Comparison of ENCODE assay signal across 26 cellular contexts in the genomic region with DNA sequence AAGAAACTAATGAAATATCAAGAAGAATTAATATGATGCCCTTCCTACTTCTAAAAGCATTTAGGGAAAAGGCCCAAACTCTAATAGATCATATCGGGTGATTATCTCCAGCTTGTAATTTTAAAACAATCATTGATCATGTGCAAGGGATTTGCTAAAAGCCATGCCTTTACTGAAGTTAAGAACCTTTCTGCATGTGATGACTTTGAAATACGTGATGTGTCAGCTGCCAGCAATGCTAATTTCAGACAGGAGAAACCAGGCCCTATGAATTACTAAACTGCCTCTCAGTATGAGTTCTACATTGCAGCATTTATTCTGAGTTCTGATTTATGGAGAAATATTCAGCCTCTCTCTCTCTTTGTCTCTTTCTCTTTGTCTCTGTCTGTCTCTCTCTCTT.
DNase-seq lines count a peak whose midpoint lies in the region; ATAC-seq, FAIRE-seq and TF ChIP-seq lines count a peak whose summit lies in the region.
"Had no signal": no experiment of that assay in that cellular context is flagged by ENCODE, and none has a peak within 500 bp of the region (broad histone marks: within the 10 kb centered on the region; RNA-seq: fewer than 3 reads in every experiment).

No MANE protein-coding gene starts in this region.

- H4K20me1 ChIP-seq in osteoblast (ENCODE audit: insufficient read depth, low read length) = no peaks in the 10 kb centered on the region
- H4K20me1 ChIP-seq: BLaER1 treated with 17β-estradiol and CSF1 and Interleukin-3, amounts not matched to agents 10 nM and 100 nM had no signal

- peaks cover 19% of the 10 kb centered on the region for H3K27me3 Mint-ChIP-seq in activated naive CD8-positive, alpha-beta T cell treated with anti-CD3 and anti-CD28 coated beads for 36 hours

- H3K9me3 ChIP-seq in osteoblast (ENCODE audit: low read depth, low read length) = no peaks in the 10 kb centered on the region
- H3K9me3 ChIP-seq in small intestine (ENCODE audit: control insufficient read depth, low read depth) = no peaks in the 10 kb centered on the region
- H3K9me3 ChIP-seq in lower lobe of right lung = peaks cover 4% of the 10 kb centered on the region

- TF ChIP-seq CTCF in osteoblast (IDR thresholded peaks at IDR 0.05; ENCODE audit: extremely low read depth, low read depth, low read length) = no peak
- no peak for TF ChIP-seq CTCF in lower lobe of right lung (IDR thresholded peaks at IDR 0.05)

- no peak overlapping the region for H3K4me2 ChIP-seq in osteoblast (ENCODE audit: insufficient read depth, low read length)
- H3K4me2 ChIP-seq: BLaER1 treated with 17β-estradiol and CSF1 and Interleukin-3, amounts not matched to agents 10 nM and 100 nM; PC-9 had no signal

- 81 to 90% (median 83%) methylated on average over 2 of the region's 2 CpGs for WGBS in small intestine, 3 donors

- no peak overlapping the region for H3K4me3 Mint-ChIP-seq in activated naive CD8-positive, alpha-beta T cell treated with anti-CD3 and anti-CD28 coated beads for 36 hours
- H3K4me3 Mint-ChIP-seq: CD4-positive, alpha-beta T cell had no signal

- H3K36me3 ChIP-seq in osteoblast (ENCODE audit: insufficient read depth, low read length) (no peaks in the 10 kb centered on the region), small intestine (ENCODE audit: control insufficient read depth in 2 of 2, insufficient read depth in 2 of 2, low read length in 2 of 2) (no peaks in the 10 kb centered on the region), lower lobe of right lung (no peaks in the 10 kb centered on the region)
- H3K36me3 ChIP-seq: BLaER1 treated with 17β-estradiol and CSF1 and Interleukin-3, amounts not matched to agents 10 nM and 100 nM; SJSA1 had no signal

- H3K27me3 ChIP-seq in osteoblast (ENCODE audit: insufficient read depth, low read length) (no peaks in the 10 kb centered on the region), small intestine (ENCODE audit: control insufficient read depth in 2 of 2, insufficient read depth in 2 of 2, low read length in 2 of 2) (no peaks in the 10 kb centered on the region), lower lobe of right lung (ENCODE audit: low read depth) (no peaks in the 10 kb centered on the region)
- H3K27me3 ChIP-seq: BLaER1 treated with 17β-estradiol and CSF1 and Interleukin-3, amounts not matched to agents 10 nM and 100 nM; SJSA1 had no signal

- H3K27ac ChIP-seq in epithelial cell of prostate (peak overlapping the region; percentile 72), osteoblast (ENCODE audit: low read depth, low read length) (no peak overlapping the region), small intestine (ENCODE audit: low read depth in 1 of 2, low read length in 1 of 2) (no peak overlapping the region), lower lobe of right lung (no peak overlapping the region)
- H3K27ac ChIP-seq: BLaER1 treated with 17β-estradiol and CSF1 and Interleukin-3, amounts not matched to agents 10 nM and 100 nM; HL-60; PC-9; SJSA1 had no signal

- peaks cover 7% of the 10 kb centered on the region for H3K9me3 Mint-ChIP-seq in activated naive CD8-positive, alpha-beta T cell treated with anti-CD3 and anti-CD28 coated beads for 36 hours

- H3K36me3 Mint-ChIP-seq in activated naive CD8-positive, alpha-beta T cell treated with anti-CD3 and anti-CD28 coated beads for 36 hours = no peaks in the 10 kb centered on the region

- DNase-seq in EH (ENCODE audit: low read depth) (peak; percentile 3), LHCN-M2 (ENCODE audit: low read depth) (peak; percentile 35), epithelial cell of prostate (ENCODE audit: low read depth, low spot score) (no peak), osteoblast (ENCODE audit: insufficient read length, low spot score, missing footprints) (no peak), small intestine (no peak), lower lobe of right lung (no peak)
- DNase-seq in activated naive CD8-positive, alpha-beta T cell treated with anti-CD3 and anti-CD28 coated beads for 36 hours = no peak
- DNase-seq: CD4-positive, alpha-beta T cell; HCEC 1CT; Karpas-422; NCI-H1105; NCI-H146; NCI-H1930; NCI-H2107; NCI-H446; NCI-H524 treated with DMSO at 0.1 percent for 48 hours; NCI-H774; PC-9; Right ventricle myocardium superior; RPMI8226 had no signal

- H3K27ac Mint-ChIP-seq in activated naive CD8-positive, alpha-beta T cell treated with anti-CD3 and anti-CD28 coated beads for 36 hours = no peak overlapping the region
- H3K27ac Mint-ChIP-seq: CD4-positive, alpha-beta T cell had no signal

- H3K4me1 Mint-ChIP-seq in activated naive CD8-positive, alpha-beta T cell treated with anti-CD3 and anti-CD28 coated beads for 36 hours = no peaks in the 10 kb centered on the region

- H3K4me3 ChIP-seq in osteoblast (ENCODE audit: insufficient read depth, low read length) = no peak overlapping the region
- no peak overlapping the region for H3K4me3 ChIP-seq in small intestine (ENCODE audit: low read depth in 1 of 2, low read length in 2 of 2)
- no peak overlapping the region for H3K4me3 ChIP-seq in lower lobe of right lung
- H3K4me3 ChIP-seq: BLaER1 treated with 17β-estradiol and CSF1 and Interleukin-3, amounts not matched to agents 10 nM and 100 nM; PC-9; SJSA1 had no signal

- H2AFZ ChIP-seq in osteoblast (ENCODE audit: low read length) = peak overlapping the region; percentile 56
- H2AFZ ChIP-seq: PC-9 had no signal

- peaks cover 6% of the 10 kb centered on the region for H3K4me1 ChIP-seq in osteoblast (ENCODE audit: insufficient read depth, low read length)
- no peaks in the 10 kb centered on the region for H3K4me1 ChIP-seq in small intestine (ENCODE audit: control insufficient read depth in 2 of 2, insufficient read depth in 1 of 2, low read depth in 1 of 2, low read length in 1 of 2)
- no peaks in the 10 kb centered on the region for H3K4me1 ChIP-seq in lower lobe of right lung
- H3K4me1 ChIP-seq: SJSA1 had no signal

- FAIRE-seq in small intestine (lab: Jason Lieb, UNC) = no peak
- FAIRE-seq: D721Med, H1 had no signal

- ATAC-seq in HG03045 (IDR thresholded peaks at IDR 0.05; ENCODE audit: unreplicated experiment) (no peak), lower lobe of right lung (no peak)

- no peaks in the 10 kb centered on the region for H3K79me2 ChIP-seq in osteoblast (ENCODE audit: insufficient read depth, low read length)

- intact Hi-C loops in lower lobe of right lung (cut with DNase I) = no loop called here

Comparison
In these comparisons a context has a peak if more than half of its experiments do, and no peak if none do; other contexts are left out.
1. DNase-seq: peak in EH (single experiment) and LHCN-M2 (single experiment); none in epithelial cell of prostate (single experiment), osteoblast (single experiment), small intestine (single experiment), activated naive CD8-positive, alpha-beta T cell treated with anti-CD3 and anti-CD28 coated beads for 36 hours (single experiment) and lower lobe of right lung (single experiment).